ENCODE assay signal across 9 cellular contexts in the genomic region with DNA sequence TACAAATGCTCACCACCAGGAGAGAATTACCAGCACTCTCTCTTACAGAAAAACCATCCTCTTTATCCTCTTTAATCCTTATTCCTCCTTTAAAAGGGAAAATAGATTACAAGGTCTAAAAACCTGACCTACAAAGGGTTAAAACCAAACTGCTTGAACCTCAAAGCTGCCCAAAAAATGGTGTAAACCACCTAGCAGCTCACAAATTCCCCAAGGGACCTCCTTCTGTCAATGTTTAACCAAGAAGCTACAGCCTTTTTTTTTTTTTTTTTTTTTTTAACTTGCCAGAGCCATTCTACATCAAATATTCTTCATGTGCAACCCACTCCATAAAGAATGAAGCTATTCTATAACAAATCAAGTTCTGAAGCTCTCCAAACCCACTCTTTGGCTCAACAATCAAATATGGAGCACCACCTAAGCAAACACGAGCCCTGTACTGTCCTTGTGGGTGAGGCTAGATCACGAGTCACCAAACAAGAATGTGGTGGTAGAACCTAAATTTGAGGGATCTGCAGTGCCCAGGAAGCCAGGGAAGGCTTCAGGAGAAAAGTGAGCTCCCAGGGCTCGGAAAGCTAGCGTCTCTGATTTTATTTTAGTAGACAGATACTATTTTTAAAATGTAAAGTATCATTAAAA. TPM values are rescaled to one million over a fixed set of nuclear protein-coding genes. Genes with fewer than 3 reads are reported as not detected.
DNase-seq lines count a peak whose midpoint lies in the region; ATAC-seq and TF ChIP-seq lines count a peak whose summit lies in the region.
"Had no signal": no experiment of that assay in that cellular context is flagged by ENCODE, and none has a peak within 500 bp of the region (broad histone marks: within the 10 kb centered on the region; RNA-seq: fewer than 3 reads in every experiment).

No MANE protein-coding gene starts in this region.

- no peak overlapping the region for H3K27ac Mint-ChIP-seq in CD4-positive, alpha-beta T cell

- peak overlapping the region in 1 of 2 donors; percentile 41 for H3K4me3 ChIP-seq in tibial artery

- H3K9me3 Mint-ChIP-seq in CD4-positive, alpha-beta T cell: peaks cover under 1% of the 10 kb centered on the region

- H3K4me1 Mint-ChIP-seq in CD4-positive, alpha-beta T cell (ENCODE audit: low read depth): peaks cover 7% of the 10 kb centered on the region

- no peak for TF ChIP-seq CTCF in tibial artery (IDR thresholded peaks at IDR 0.05)
- no peak for TF ChIP-seq CTCF in CD4-positive, alpha-beta T cell (IDR thresholded peaks at IDR 0.05)

- H3K4me3 Mint-ChIP-seq in CD4-positive, alpha-beta T cell: no peak overlapping the region

- DNase-seq in DMS53 (lab: John Stamatoyannopoulos, UW): peak; percentile 6
- no peak for DNase-seq in DMS53 treated with DMSO at 0.1 percent for 48 hours (lab: John Stamatoyannopoulos, UW; ENCODE audit: unreplicated experiment)
- peak; percentile 80 for DNase-seq in M059J (ENCODE audit: low read depth)
- DNase-seq in fibroblast of gingiva (ENCODE audit: low read depth): peak; percentile 23
- no peak for DNase-seq in tibial artery
- DNase-seq in CD4-positive, alpha-beta T cell: no peak
- no peak for DNase-seq in posterior vena cava (ENCODE audit: low spot score)
- no peak for DNase-seq in activated naive CD4-positive, alpha-beta T cell (lab: John Stamatoyannopoulos, UW)
- DNase-seq: 8988T had no signal

- no peaks in the 10 kb centered on the region for H3K36me3 Mint-ChIP-seq in CD4-positive, alpha-beta T cell (ENCODE audit: low read depth)

- no peaks in the 10 kb centered on the region for H3K27me3 Mint-ChIP-seq in CD4-positive, alpha-beta T cell

- peak overlapping the region; percentile 70 to 83 for H3K27ac ChIP-seq in tibial artery
- H3K27ac ChIP-seq in CD4-positive, alpha-beta T cell (ENCODE audit: low read depth, low read length): no peak overlapping the region

- no peaks in the 10 kb centered on the region for H3K36me3 ChIP-seq in tibial artery

- peaks cover 0 to 3% (median under 1%) of the 10 kb centered on the region in 3 donors for H3K9me3 ChIP-seq in tibial artery
- H3K9me3 ChIP-seq in CD4-positive, alpha-beta T cell (ENCODE audit: control insufficient read depth, low read length): peaks cover 2% of the 10 kb centered on the region

- CTCF ChIA-PET in CD4-positive, alpha-beta T cell (lab: Charles Lee): no interaction called here

- peaks cover 0 to 40% (median 24%) of the 10 kb centered on the region in 4 donors for H3K4me1 ChIP-seq in tibial artery

- intact Hi-C loops in tibial artery (cut with DNase I; ENCODE audit: low total_unique reads) (no loop called here), posterior vena cava (cut with DNase I) (no loop called here)
- intact Hi-C loops in CD4-positive, alpha-beta T cell (cut with DNase I, micrococcal nuclease): no loop called here

- no peak for ATAC-seq in CD4-positive, alpha-beta T cell (ENCODE audit: poor library complexity)

- H3K27me3 ChIP-seq in tibial artery: no peaks in the 10 kb centered on the region
- H3K27me3 ChIP-seq in CD4-positive, alpha-beta T cell (ENCODE audit: control insufficient read depth, insufficient read depth, low read length): no peaks in the 10 kb centered on the region

- POLR2A ChIA-PET in CD4-positive, alpha-beta T cell (lab: Charles Lee): interaction anchor here (1.2 kb wide), 1 partner anchor 39 kb away, joined by 3 read pairs; no protein-coding TSS in a partner anchor

RNA-seq across cellular contexts. Expression of a gene that starts 20.1 kb away (rescaled TPM):
- total RNA-seq in M059J (2014; rRNA removed; shearing (Covaris generic)): 7.1 and 13.9 TPM in 2 replicates
- not detected for total RNA-seq in CD4-positive, alpha-beta T cell
- total RNA-seq in posterior vena cava: 10 to 100 TPM; 28.1 to 29.7 TPM

RNA-seq across cellular contexts. Expression of a gene that starts 20.6 kb away (rescaled TPM):
- total RNA-seq in M059J (2014; rRNA removed; shearing (Covaris generic)): 0.25 TPM in 1 of 2 replicates, not detected in the other
- total RNA-seq in CD4-positive, alpha-beta T cell: not detected
- total RNA-seq in posterior vena cava: 1 to 10 TPM; 1.0 to 2.3 TPM

Comparison
In these comparisons a context has a peak if more than half of its experiments do, and no peak if none do; other contexts are left out.
1. DNase-seq: peak in DMS53 (single experiment), M059J (single experiment) and fibroblast of gingiva (single experiment); none in DMS53 treated with DMSO at 0.1 percent for 48 hours (single experiment), tibial artery (0 of 2), CD4-positive, alpha-beta T cell (0 of 10), posterior vena cava (single experiment) and activated naive CD4-positive, alpha-beta T cell (0 of 4).